In the genomic region with DNA sequence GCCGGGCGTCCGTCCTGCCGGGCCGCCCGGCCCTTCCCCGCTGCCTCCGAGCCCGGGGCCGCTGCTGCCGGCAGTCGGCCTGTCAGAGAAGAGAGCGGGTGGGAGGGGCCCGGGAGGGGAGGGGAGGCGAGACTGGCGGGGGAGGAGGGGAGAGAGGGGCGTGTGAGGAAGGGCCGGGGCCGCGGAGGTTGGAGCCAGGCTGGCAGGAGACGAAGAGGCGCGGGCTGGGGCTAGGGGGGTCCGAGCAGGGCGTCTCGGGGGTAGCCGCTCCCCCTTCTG, we compare ENCODE assay signal across 8 cellular contexts. TPM values are rescaled to one million over a fixed set of nuclear protein-coding genes. Genes with fewer than 3 reads are reported as not detected.
A peak's percentile ranks its signal among the peaks of the same experiment; 100 is the strongest.
DNase-seq lines count a peak whose midpoint lies in the region; ATAC-seq and TF ChIP-seq lines count a peak whose summit lies in the region.

No MANE protein-coding gene starts in this region.

- dilution Hi-C loops in IMR-90 (cut with HindIII; ENCODE audit: low sequenced_read_pairs, unreplicated experiment), result no loop called here

- H2AK9ac ChIP-seq in IMR-90 (replicated peaks; ENCODE audit: low read depth, low read length, poor library complexity), result peak overlapping the region; percentile 88

- peaks cover 4% of the 10 kb centered on the region; the same call in 1 of the 2 replicates for H3K36me3 ChIP-seq in IMR-90 (ENCODE audit: control insufficient read depth, insufficient read depth, low read length)
- no peaks in the 10 kb centered on the region for H3K36me3 ChIP-seq in hepatocyte (replicated peaks; ENCODE audit: insufficient read depth, low read depth)
- H3K36me3 ChIP-seq in spleen, result peaks cover 0 to 22% (median 2%) of the 10 kb centered on the region in 6 donors

- TF ChIP-seq RAD21 in IMR-90 (IDR thresholded peaks at IDR 0.05; ENCODE audit: low read length), result no peak

- H3K27ac ChIP-seq in IMR-90 (ENCODE audit: insufficient read depth, low read length), result peak overlapping the region; percentile 60
- peak overlapping the region; percentile 89 for H3K27ac ChIP-seq in hepatocyte
- H3K27ac ChIP-seq in spleen, result peak overlapping the region; percentile 89 to 100 (median 100)

- TF ChIP-seq POLR2A in IMR-90 (IDR thresholded peaks at IDR 0.05; ENCODE audit: low read depth, low read length) (0 out of 2 replicates have a peak, but pooled peaks have one; percentile 5), spleen (IDR thresholded peaks at IDR 0.05) (no peak)

- ATAC-seq in GM21528 (IDR thresholded peaks at IDR 0.05; ENCODE audit: low FRiP score, unreplicated experiment) (peak; percentile 36), IMR-90 (ENCODE audit: low read depth) (peak; percentile 59)

- CTCF ChIA-PET in IMR-90 (lab: Yijun Ruan, JAX), result interaction anchor here (1.1 kb wide), 1 partner anchor 46 kb away, joined by 3 read pairs; no protein-coding TSS in a partner anchor

- H3K4me3 Mint-ChIP-seq in activated T-helper 2 cell treated with anti-CD3 and anti-CD28 coated beads, Interferon-gamma antibody, Interleukin-2, Interleukin-4, amounts not matched to agents 10 μg/mL and 5 μg/mL and 100 μg/mL, durations not matched to agents 14 hours and 24 hours and 36 hours (ENCODE audit: low read depth), result peak overlapping the region; percentile 94

- no peaks in the 10 kb centered on the region for H3K27me3 ChIP-seq in IMR-90 (ENCODE audit: control insufficient read depth, insufficient read depth, low read length)
- H3K27me3 ChIP-seq in hepatocyte, result no peaks in the 10 kb centered on the region
- H3K27me3 ChIP-seq in spleen (replicated peaks in 1 of 7), result no peaks in the 10 kb centered on the region

- H4K91ac ChIP-seq in IMR-90 (ENCODE audit: insufficient read depth, low read depth, low read length), result no peak overlapping the region

- peaks cover 3 to 17% of the 10 kb centered on the region in 2 experiments; a peak in 3 of 4 replicates for H3K79me1 ChIP-seq in IMR-90 (ENCODE audit: low read depth in 1 of 2, low read length in 2 of 2)

- H2BK5ac ChIP-seq in IMR-90 (ENCODE audit: low read depth, low read length, poor library complexity, severe bottlenecking), result peak overlapping the region; percentile 86

- no peak overlapping the region for H3K18ac ChIP-seq in IMR-90 (ENCODE audit: low read depth, low read length)

- H3K4ac ChIP-seq in IMR-90 (ENCODE audit: low read depth, low read length), result no peak overlapping the region

- peaks cover 5% of the 10 kb centered on the region for H3K36me3 Mint-ChIP-seq in activated T-helper 2 cell treated with anti-CD3 and anti-CD28 coated beads, Interferon-gamma antibody, Interleukin-2, Interleukin-4, amounts not matched to agents 10 μg/mL and 5 μg/mL and 100 μg/mL, durations not matched to agents 14 hours and 24 hours and 36 hours (ENCODE audit: low read depth)

- no peak overlapping the region for H4K5ac ChIP-seq in IMR-90 (ENCODE audit: low read depth, low read length)

- H2AK5ac ChIP-seq in IMR-90 (ENCODE audit: low read depth, low read length), result no peak overlapping the region

- no peaks in the 10 kb centered on the region for H3K9me2 ChIP-seq in hepatocyte (replicated peaks; ENCODE audit: insufficient read depth)

- in situ Hi-C loops in IMR-90 (cut with MboI; ENCODE audit: low sequenced_read_pairs), result no loop called here

- H3K4me1 ChIP-seq in IMR-90 (ENCODE audit: control insufficient read depth, insufficient read depth, low read length) (peaks cover 3% of the 10 kb centered on the region), hepatocyte (ENCODE audit: insufficient read depth) (peaks cover 7% of the 10 kb centered on the region), spleen (peaks cover 18 to 68% (median 52%) of the 10 kb centered on the region in 6 donors)

- H3K9me1 ChIP-seq in IMR-90 (ENCODE audit: insufficient read depth, low read length), result 0 out of 2 replicates have a peak, but pooled peaks cover 5% of the 10 kb centered on the region

- H2BK20ac ChIP-seq in IMR-90 (ENCODE audit: low read depth, low read length), result no peak overlapping the region

- H2AFZ ChIP-seq in IMR-90 (replicated peaks; ENCODE audit: low read length, poor library complexity) (peak overlapping the region; percentile 96), hepatocyte (peak overlapping the region; percentile 24)

- BruUV-seq in IMR-90 (replicated peaks; lab: Mats Ljungman, UMichigan), result no TSS peak

- no peak overlapping the region for H3K23ac ChIP-seq in IMR-90 (ENCODE audit: low read depth, low read length)

- peak overlapping the region; percentile 21; the same call in 1 of the 2 replicates for H3K9ac ChIP-seq in IMR-90 (ENCODE audit: low read depth, low read length)

- peaks cover 4% of the 10 kb centered on the region for H3K27me3 Mint-ChIP-seq in activated T-helper 2 cell treated with anti-CD3 and anti-CD28 coated beads, Interferon-gamma antibody, Interleukin-2, Interleukin-4, amounts not matched to agents 10 μg/mL and 5 μg/mL and 100 μg/mL, durations not matched to agents 14 hours and 24 hours and 36 hours (ENCODE audit: low read depth)

- H2BK15ac ChIP-seq in IMR-90 (ENCODE audit: low read depth, low read length), result no peak overlapping the region

- H3K14ac ChIP-seq in IMR-90 (replicated peaks; ENCODE audit: low read depth, low read length), result no peak overlapping the region

- H2BK120ac ChIP-seq in IMR-90 (ENCODE audit: low read depth, low read length), result no peak overlapping the region

- intact Hi-C loops in IMR-90 (cut with micrococcal nuclease) (loop anchor here (1.0 to 5.0 kb wide), 4 partner anchors 38 to 344 kb away; no protein-coding TSS in a partner anchor), spleen (cut with DNase I; ENCODE audit: low total_unique reads) (no loop called here)
- intact Hi-C loops in activated T-helper 2 cell treated with anti-CD3 and anti-CD28 coated beads, Interferon-gamma antibody, Interleukin-2, Interleukin-4, amounts not matched to agents 10 μg/mL and 5 μg/mL and 100 μg/mL, durations not matched to agents 14 hours and 24 hours and 36 hours (cut with micrococcal nuclease), result loop anchor here (1.0 to 5.0 kb wide), 10 partner anchors 72 to 1670 kb away; partner anchors contain the start of genes BNIP1, BOD1, DUSP1 and FBXW11

- no peak for TF ChIP-seq CTCF in IMR-90 (conservative IDR thresholded peaks at IDR 0.05; ENCODE audit: low read depth, low read length)
- TF ChIP-seq CTCF in hepatocyte (IDR thresholded peaks at IDR 0.05; ENCODE audit: poor library complexity), result no peak
- TF ChIP-seq CTCF in spleen (IDR thresholded peaks at IDR 0.05 in 8 of 11, conservative IDR thresholded peaks at IDR 0.05 in 3 of 11), result no peak

- H3K4me1 Mint-ChIP-seq in activated T-helper 2 cell treated with anti-CD3 and anti-CD28 coated beads, Interferon-gamma antibody, Interleukin-2, Interleukin-4, amounts not matched to agents 10 μg/mL and 5 μg/mL and 100 μg/mL, durations not matched to agents 14 hours and 24 hours and 36 hours (ENCODE audit: low read depth), result peaks cover 23% of the 10 kb centered on the region

- no peak overlapping the region for H4K8ac ChIP-seq in IMR-90 (ENCODE audit: low read depth in 2 of 2, low read length in 2 of 2)

- H3K4me2 ChIP-seq in IMR-90 (ENCODE audit: low read depth, low read length) (no peak overlapping the region), hepatocyte (peak overlapping the region; percentile 61)

- H3K79me2 ChIP-seq in hepatocyte, result peaks cover 38% of the 10 kb centered on the region

- H3K4me3 ChIP-seq in IMR-90 (ENCODE audit: insufficient read depth, low read depth, low read length) (peak overlapping the region; percentile 62), hepatocyte (peak overlapping the region; percentile 92), spleen (peak overlapping the region; percentile 97 to 100 (median 100))

- WGBS in IMR-90 (ENCODE audit: extremely low coverage in 2 of 2, insufficient read length in 1 of 2), 2 experiments, result 0% methylated on average over 6 of the region's 27 CpGs; no CpG with 5 or more reads in 1 of the 2 experiments
- WGBS in hepatocyte (ENCODE audit: low lambda C conversion rate, missing lambda C conversion rate), result no CpG with 5 or more reads among the region's 27 CpGs
- WGBS in spleen, 5 donors, result 0 to 1% (median 1%) methylated on average over 21 to 26 of the region's 27 CpGs; no CpG with 5 or more reads in 1 of the 5 donors

- peak; percentile 94 for DNase-seq in DMS 273 (lab: John Stamatoyannopoulos, UW; ENCODE audit: unreplicated experiment)
- no peak for DNase-seq in DMS 273 treated with DMSO at 0.1 percent for 48 hours (lab: John Stamatoyannopoulos, UW)
- no peak for DNase-seq in IMR-90
- no peak for DNase-seq in activated T-helper 2 cell treated with anti-CD3 and anti-CD28 coated beads, Interferon-gamma antibody, Interleukin-2, Interleukin-4, amounts not matched to agents 10 μg/mL and 5 μg/mL and 100 μg/mL, durations not matched to agents 14 hours and 24 hours and 36 hours (ENCODE audit: low spot score)
- DNase-seq in hepatocyte (ENCODE audit: low spot score), result no peak
- DNase-seq in spleen, result no peak
- no peak for DNase-seq in T1000 (lab: John Stamatoyannopoulos, UW)

- no peaks in the 10 kb centered on the region for H3K9me3 ChIP-seq in IMR-90 (ENCODE audit: control insufficient read depth, insufficient read depth, low read length)
- H3K9me3 ChIP-seq in hepatocyte (ENCODE audit: low read depth), result no peaks in the 10 kb centered on the region
- H3K9me3 ChIP-seq in spleen, result no peaks in the 10 kb centered on the region

- H3K56ac ChIP-seq in IMR-90 (ENCODE audit: extremely low read depth, insufficient read depth, low read length), result no peak overlapping the region

- H3K27ac Mint-ChIP-seq in activated T-helper 2 cell treated with anti-CD3 and anti-CD28 coated beads, Interferon-gamma antibody, Interleukin-2, Interleukin-4, amounts not matched to agents 10 μg/mL and 5 μg/mL and 100 μg/mL, durations not matched to agents 14 hours and 24 hours and 36 hours, result peak overlapping the region; percentile 96

- no peaks in the 10 kb centered on the region for H3K9me3 Mint-ChIP-seq in activated T-helper 2 cell treated with anti-CD3 and anti-CD28 coated beads, Interferon-gamma antibody, Interleukin-2, Interleukin-4, amounts not matched to agents 10 μg/mL and 5 μg/mL and 100 μg/mL, durations not matched to agents 14 hours and 24 hours and 36 hours

- POLR2A ChIA-PET in IMR-90 (lab: Charles Lee; ENCODE audit: unreplicated experiment), result interaction anchor here (0.6 to 0.7 kb wide), 3 partner anchors 73 to 346 kb away, joined by 3 to 7 read pairs (median 3); partner anchors contain the start of gene ATP6V0E1

- H4K20me1 ChIP-seq in IMR-90 (ENCODE audit: insufficient read depth, low read length) (no peaks in the 10 kb centered on the region), hepatocyte (ENCODE audit: insufficient read depth, poor library complexity, severe bottlenecking) (peaks cover 3% of the 10 kb centered on the region)

RNA-seq across cellular contexts. Expression of gene CREBRF, which starts 0.6 kb away (rescaled TPM):
- total RNA-seq in IMR-90 (2012; rRNA removed), result 11.1 and 16.1 TPM in 2 replicates
- polyA plus RNA-seq in IMR-90 (2012; rRNA removed), result 3.0 and 3.2 TPM in 2 replicates
- polyA plus RNA-seq in IMR-90 (2012; cell fraction: cytosol; rRNA removed), result 0.56 and 0.80 TPM in 2 replicates
- polyA plus RNA-seq in IMR-90 (2012; cell fraction: nucleus; rRNA removed; ENCODE audit: low replicate concordance), result 1.5 and 18.2 TPM in 2 replicates
- total RNA-seq in activated T-helper 2 cell treated with anti-CD3 and anti-CD28 coated beads, Interferon-gamma antibody, Interleukin-2, Interleukin-4, amounts not matched to agents 10 μg/mL and 5 μg/mL and 100 μg/mL, durations not matched to agents 14 hours and 24 hours and 36 hours, result 8.4 and 8.7 TPM in 2 replicates
- 21.0 and 22.9 TPM in 2 replicates for total RNA-seq in hepatocyte
- polyA plus RNA-seq in hepatocyte, result 14.7 and 17.8 TPM in 2 replicates
- 10 to 100 TPM; 44.7 to 85.9 (median 58.7) TPM for total RNA-seq in spleen
- polyA plus RNA-seq in spleen, result 1 to 10 TPM; 7.2 to 8.2 (median 7.3) TPM
